9 cellular contexts compared by ENCODE assay signal in genomic region chr13:113151745-113152707, GRCh38. TPM values are rescaled to one million over a fixed set of nuclear protein-coding genes. Genes with fewer than 3 reads are reported as not detected.
DNase-seq lines count a peak whose midpoint lies in the region; ATAC-seq and TF ChIP-seq lines count a peak whose summit lies in the region.
"Had no signal": no experiment of that assay in that cellular context is flagged by ENCODE, and none has a peak within 500 bp of the region (broad histone marks: within the 10 kb centered on the region; RNA-seq: fewer than 3 reads in every experiment).

No MANE protein-coding gene starts in this region.

- CTCF ChIA-PET in CD4-positive, alpha-beta T cell (lab: Charles Lee) = no interaction called here
- CTCF ChIA-PET in naive thymus-derived CD4-positive, alpha-beta T cell (lab: Charles Lee) = no interaction called here

- H3K4me1 ChIP-seq in naive thymus-derived CD4-positive, alpha-beta T cell (ENCODE audit: control insufficient read depth in 2 of 2, insufficient read depth in 2 of 2, low read length in 2 of 2) = peaks cover 15 to 16% of the 10 kb centered on the region in 2 donors

- H3K9me3 Mint-ChIP-seq in CD4-positive, alpha-beta T cell = peaks cover 2% of the 10 kb centered on the region
- H3K9me3 Mint-ChIP-seq in naive thymus-derived CD4-positive, alpha-beta T cell = peaks cover 0 to 16% (median 4%) of the 10 kb centered on the region in 11 donors

- DNase-seq in CD4-positive, alpha-beta T cell = no peak
- DNase-seq in NCI-H69 (lab: John Stamatoyannopoulos, UW) = peak; percentile 60
- DNase-seq in ecto neural progenitor cell (ENCODE audit: low spot score) = peak; percentile 54
- DNase-seq in naive thymus-derived CD4-positive, alpha-beta T cell = no peak
- DNase-seq in activated CD4-positive, CD25-positive, alpha-beta regulatory T cell (lab: John Stamatoyannopoulos, UW) = no peak
- no peak for DNase-seq in T-helper 9 cell
- no peak for DNase-seq in NCI-H2196 (lab: John Stamatoyannopoulos, UW; ENCODE audit: unreplicated experiment)

- intact Hi-C loops in CD4-positive, alpha-beta T cell (cut with DNase I, micrococcal nuclease) = loop anchor here (5.0 kb wide), 3 partner anchors 55 to 210 kb away; partner anchors contain the start of genes CUL4A (in 1 of the 2), GRTP1 (in 1 of the 2) and PCID2 (in 1 of the 2)
- intact Hi-C loops in naive thymus-derived CD4-positive, alpha-beta T cell (cut with micrococcal nuclease) = loop anchor here in 1 of 2 donors (5.0 kb wide), 1 partner anchor 665 kb away; no protein-coding TSS in a partner anchor

- peak overlapping the region; percentile 76 for H3K27ac Mint-ChIP-seq in CD4-positive, alpha-beta T cell
- peak overlapping the region; percentile 39 to 98 (median 83) for H3K27ac Mint-ChIP-seq in naive thymus-derived CD4-positive, alpha-beta T cell

- H3K36me3 Mint-ChIP-seq in CD4-positive, alpha-beta T cell (ENCODE audit: low read depth) = peaks cover 5% of the 10 kb centered on the region
- H3K36me3 Mint-ChIP-seq in naive thymus-derived CD4-positive, alpha-beta T cell = peaks cover 0 to 21% (median 0%) of the 10 kb centered on the region in 5 donors

- no peaks in the 10 kb centered on the region for H3K27me3 ChIP-seq in CD4-positive, alpha-beta T cell (ENCODE audit: control insufficient read depth, insufficient read depth, low read length)
- no peaks in the 10 kb centered on the region for H3K27me3 ChIP-seq in naive thymus-derived CD4-positive, alpha-beta T cell (ENCODE audit: control insufficient read depth in 2 of 2, insufficient read depth in 2 of 2, low read length in 2 of 2)

- no peaks in the 10 kb centered on the region for H3K36me3 ChIP-seq in naive thymus-derived CD4-positive, alpha-beta T cell (ENCODE audit: control insufficient read depth in 2 of 3, insufficient read depth in 3 of 3, low read length in 3 of 3)

- H3K9me3 ChIP-seq in CD4-positive, alpha-beta T cell (ENCODE audit: control insufficient read depth, low read length) = no peaks in the 10 kb centered on the region
- H3K9me3 ChIP-seq in naive thymus-derived CD4-positive, alpha-beta T cell (ENCODE audit: control insufficient read depth in 2 of 3, low read length in 3 of 3) = no peaks in the 10 kb centered on the region

- TF ChIP-seq CTCF in CD4-positive, alpha-beta T cell (IDR thresholded peaks at IDR 0.05) = no peak

- no peak for ATAC-seq in CD4-positive, alpha-beta T cell (ENCODE audit: poor library complexity)
- ATAC-seq in naive thymus-derived CD4-positive, alpha-beta T cell = peak; percentile 13
- ATAC-seq in HG02623 (IDR thresholded peaks at IDR 0.05; ENCODE audit: unreplicated experiment) = no peak

- no peaks in the 10 kb centered on the region for H3K27me3 Mint-ChIP-seq in CD4-positive, alpha-beta T cell
- peaks cover 0 to 24% (median 7%) of the 10 kb centered on the region in 5 donors for H3K27me3 Mint-ChIP-seq in naive thymus-derived CD4-positive, alpha-beta T cell

- POLR2A ChIA-PET in CD4-positive, alpha-beta T cell (lab: Charles Lee) = no interaction called here
- POLR2A ChIA-PET in naive thymus-derived CD4-positive, alpha-beta T cell (lab: Charles Lee) = interaction anchor here (1.0 kb wide), 1 partner anchor 58 kb away, joined by 3 read pairs; no protein-coding TSS in a partner anchor

- H3K4me1 Mint-ChIP-seq in CD4-positive, alpha-beta T cell (ENCODE audit: low read depth) = peaks cover 21% of the 10 kb centered on the region
- peaks cover 9 to 26% (median 21%) of the 10 kb centered on the region in 7 donors for H3K4me1 Mint-ChIP-seq in naive thymus-derived CD4-positive, alpha-beta T cell

- peak overlapping the region; percentile 82 for H3K4me3 ChIP-seq in naive thymus-derived CD4-positive, alpha-beta T cell (ENCODE audit: low read length)

- H3K4me3 Mint-ChIP-seq in CD4-positive, alpha-beta T cell = peak overlapping the region; percentile 85
- peak overlapping the region; percentile 78 to 99 (median 92) for H3K4me3 Mint-ChIP-seq in naive thymus-derived CD4-positive, alpha-beta T cell

- H3K27ac ChIP-seq in CD4-positive, alpha-beta T cell (ENCODE audit: low read depth, low read length) = no peak overlapping the region
- H3K27ac ChIP-seq in naive thymus-derived CD4-positive, alpha-beta T cell (ENCODE audit: low read depth, low read length) = no peak overlapping the region

RNA-seq across cellular contexts. Expression of gene PROZ, which starts 6.4 kb away (rescaled TPM):
- not detected for total RNA-seq in CD4-positive, alpha-beta T cell
- under 1 TPM in 1 of 5 experiments, not detected in 4; 0.24 TPM for total RNA-seq in naive thymus-derived CD4-positive, alpha-beta T cell
- not detected for polyA plus RNA-seq in naive thymus-derived CD4-positive, alpha-beta T cell
- total RNA-seq: lung had no signal
- polyA plus RNA-seq: lung had no signal

RNA-seq across cellular contexts. Expression of gene F10, which starts 29.4 kb away (rescaled TPM):
- total RNA-seq in CD4-positive, alpha-beta T cell = not detected
- not detected for total RNA-seq in naive thymus-derived CD4-positive, alpha-beta T cell
- not detected for polyA plus RNA-seq in naive thymus-derived CD4-positive, alpha-beta T cell

RNA-seq across cellular contexts. Expression of gene F7, which starts 46.4 kb away (rescaled TPM):
- total RNA-seq in CD4-positive, alpha-beta T cell = not detected
- total RNA-seq in naive thymus-derived CD4-positive, alpha-beta T cell = under 1 TPM in 1 of 5 experiments, not detected in 4; 0.40 TPM
- not detected for polyA plus RNA-seq in naive thymus-derived CD4-positive, alpha-beta T cell

RNA-seq across cellular contexts. Expression of gene PCID2, which starts 56.4 kb away (rescaled TPM):
- total RNA-seq in CD4-positive, alpha-beta T cell = 10 to 100 TPM; 33.6 to 33.7 TPM
- 10 to 100 TPM; 44.2 to 83.7 (median 77.1) TPM for total RNA-seq in naive thymus-derived CD4-positive, alpha-beta T cell
- 10 to 100 TPM; 62.9 to 84.4 TPM for polyA plus RNA-seq in naive thymus-derived CD4-positive, alpha-beta T cell

RNA-seq across cellular contexts. Expression of gene CUL4A, which starts 57.4 kb away (rescaled TPM):
- 10 to 100 TPM; 54.6 to 56.6 TPM for total RNA-seq in CD4-positive, alpha-beta T cell
- total RNA-seq in naive thymus-derived CD4-positive, alpha-beta T cell = 10 to 100 TPM; 69.2 to 94.7 (median 82.3) TPM
- 10 to 100 TPM; 35.0 to 61.2 TPM for polyA plus RNA-seq in naive thymus-derived CD4-positive, alpha-beta T cell

Comparison
In these comparisons a context has a peak if more than half of its experiments do, and no peak if none do; other contexts are left out.
1. DNase-seq: peak in NCI-H69 (single experiment) and ecto neural progenitor cell (single experiment); none in CD4-positive, alpha-beta T cell (0 of 10), naive thymus-derived CD4-positive, alpha-beta T cell (0 of 9), activated CD4-positive, CD25-positive, alpha-beta regulatory T cell (0 of 4), T-helper 9 cell (single experiment) and NCI-H2196 (single experiment).